In the genomic region with DNA sequence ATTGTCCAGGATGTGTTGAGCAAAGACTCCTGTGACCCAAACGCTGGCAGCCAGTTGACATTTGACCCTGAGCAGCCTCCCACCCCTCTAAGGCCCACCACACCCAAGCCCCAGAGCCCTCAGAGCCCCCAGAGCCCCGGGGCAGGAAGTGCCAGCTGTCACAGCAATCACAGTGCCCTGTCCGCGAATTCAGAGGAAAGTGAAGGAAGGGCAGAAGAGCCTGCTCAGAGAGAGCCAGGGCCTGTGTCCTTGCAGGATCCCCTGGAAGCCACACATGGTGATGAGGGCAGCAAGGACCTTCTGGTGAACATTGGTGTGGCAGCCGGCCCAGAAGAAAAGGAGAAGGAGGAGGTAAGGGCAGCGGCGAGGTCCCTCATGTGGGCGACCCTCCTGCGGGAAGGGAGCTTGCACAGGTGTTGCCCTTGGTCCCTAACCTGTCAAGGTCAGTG, we compare ENCODE assay signal across 16 cellular contexts.
DNase-seq lines count a peak whose midpoint lies in the region; FAIRE-seq and TF ChIP-seq lines count a peak whose summit lies in the region.
"Had no signal": no experiment of that assay in that cellular context is flagged by ENCODE, and none has a peak within 500 bp of the region (broad histone marks: within the 10 kb centered on the region; RNA-seq: fewer than 3 reads in every experiment).

No MANE protein-coding gene starts in this region.

- H3K4me1 Mint-ChIP-seq in CD14-positive monocyte (peaks cover 20% of the 10 kb centered on the region), IgD-negative memory B cell (peaks cover 22 to 31% (median 30%) of the 10 kb centered on the region in 3 donors), immature natural killer cell (peaks cover 28 to 37% of the 10 kb centered on the region in 2 donors), glutamatergic neuron (ENCODE audit: low read depth, unreplicated experiment) (no peaks in the 10 kb centered on the region)

- TF ChIP-seq CTCF in CD14-positive monocyte (IDR thresholded peaks at IDR 0.05): no peak
- no peak for TF ChIP-seq CTCF in glutamatergic neuron (IDR thresholded peaks at IDR 0.05; ENCODE audit: partially characterized antibody, unreplicated experiment)
- no peak for TF ChIP-seq CTCF in suprapubic skin (IDR thresholded peaks at IDR 0.05)

- H3K27me3 ChIP-seq in GM23248 (replicated peaks; ENCODE audit: insufficient read depth): no peaks in the 10 kb centered on the region
- H3K27me3 ChIP-seq in suprapubic skin: no peaks in the 10 kb centered on the region

- intact Hi-C loops in CD14-positive monocyte (cut with micrococcal nuclease): loop anchor here (5.0 to 10.0 kb wide), 3 partner anchors 199 to 309 kb away; no protein-coding TSS in a partner anchor

- FAIRE-seq in GM12892 (lab: Jason Lieb, UNC): no peak
- FAIRE-seq: endothelial cell of umbilical vein had no signal

- 0 out of 2 replicates have a peak, but pooled peaks cover 4% of the 10 kb centered on the region for H3K79me2 ChIP-seq in GM23248 (ENCODE audit: insufficient read depth)

- H3K9ac ChIP-seq in GM23248: no peak overlapping the region

- no peaks in the 10 kb centered on the region for H3F3A ChIP-seq in GM23248 (ENCODE audit: insufficient read depth)

- no peaks in the 10 kb centered on the region for H3K9me2 ChIP-seq in GM23248 (ENCODE audit: insufficient read depth)

- H3K4me3 ChIP-seq in GM23248: no peak overlapping the region
- no peak overlapping the region for H3K4me3 ChIP-seq in suprapubic skin

- H3K9me3 Mint-ChIP-seq in CD14-positive monocyte (peaks cover 0 to 5% (median 0%) of the 10 kb centered on the region in 7 donors), IgD-negative memory B cell (no peaks in the 10 kb centered on the region), immature natural killer cell (no peaks in the 10 kb centered on the region), glutamatergic neuron (ENCODE audit: unreplicated experiment) (no peaks in the 10 kb centered on the region)
- H3K9me3 Mint-ChIP-seq: HFFc6, nephron had no signal

- TF ChIP-seq POLR2A in GM12892 (IDR thresholded peaks at IDR 0.05; ENCODE audit: low read depth, low read length): no peak
- TF ChIP-seq POLR2A in suprapubic skin (IDR thresholded peaks at IDR 0.05): no peak

- H3K4me2 ChIP-seq in GM23248 (ENCODE audit: unreplicated experiment): no peak overlapping the region

- H3K9me3 ChIP-seq in GM23248 (ENCODE audit: low read depth): no peaks in the 10 kb centered on the region
- no peaks in the 10 kb centered on the region for H3K9me3 ChIP-seq in suprapubic skin

- H3K27ac Mint-ChIP-seq in CD14-positive monocyte (peak overlapping the region in 4 of 7 donors; percentile 2 to 88 (median 80)), IgD-negative memory B cell (peak overlapping the region; percentile 87 to 93 (median 89)), immature natural killer cell (peak overlapping the region; percentile 45 to 97 (median 60)), glutamatergic neuron (ENCODE audit: unreplicated experiment) (no peak overlapping the region)
- H3K27ac Mint-ChIP-seq: HFFc6, nephron had no signal

- H3K36me3 Mint-ChIP-seq in CD14-positive monocyte (no peaks in the 10 kb centered on the region), IgD-negative memory B cell (no peaks in the 10 kb centered on the region), immature natural killer cell (no peaks in the 10 kb centered on the region), glutamatergic neuron (ENCODE audit: unreplicated experiment) (no peaks in the 10 kb centered on the region)

- H3K4me3 Mint-ChIP-seq in CD14-positive monocyte (peak overlapping the region; percentile 81 to 93), IgD-negative memory B cell (peak overlapping the region; percentile 92 to 97 (median 94)), immature natural killer cell (peak overlapping the region; percentile 78 to 96 (median 82)), glutamatergic neuron (ENCODE audit: unreplicated experiment) (no peak overlapping the region)
- H3K4me3 Mint-ChIP-seq: HFFc6, nephron had no signal

- in situ Hi-C loops in GM23248 (cut with MboI): loop anchor here (10.0 kb wide), 1 partner anchor 209 kb away; no protein-coding TSS in a partner anchor

- DNase-seq in CD14-positive monocyte (ENCODE audit: low spot score) (no peak), GM12892 (ENCODE audit: insufficient read length) (peak; percentile 20), immature natural killer cell (peak in 1 of 3 donors; percentile 13), inferior parietal cortex (ENCODE audit: extremely low spot score) (no peak), glutamatergic neuron (no peak), GM23248 (no peak), suprapubic skin (ENCODE audit: low spot score in 2 of 2) (no peak)
- DNase-seq: activated CD4-positive, CD25-positive, alpha-beta regulatory T cell treated with anti-CD3 and anti-CD28 coated beads, Interleukin-2, amount 50 U/mL, for 72 hours; activated effector memory CD4-positive, alpha-beta T cell treated with Interleukin-2 at 50 U/mL for 16 hours; HFFc6; PC-3; stimulated activated CD4-positive, alpha-beta T cell treated with anti-CD3 and anti-CD28 coated beads, Interleukin-4, amount 100 ng/mL, for 4 hours; stimulated activated naive CD4-positive, alpha-beta T cell treated with Interleukin-2 at 50 U/mL for 16 hours had no signal

- H3K27me3 Mint-ChIP-seq in CD14-positive monocyte (ENCODE audit: low read depth in 3 of 3): peaks cover 0 to 10% (median 3%) of the 10 kb centered on the region in 3 donors
- no peaks in the 10 kb centered on the region for H3K27me3 Mint-ChIP-seq in IgD-negative memory B cell
- peaks cover 0 to 3% (median 0%) of the 10 kb centered on the region in 3 donors for H3K27me3 Mint-ChIP-seq in immature natural killer cell (ENCODE audit: low read depth in 3 of 3)
- H3K27me3 Mint-ChIP-seq in glutamatergic neuron (ENCODE audit: unreplicated experiment): peaks cover 4% of the 10 kb centered on the region

- 83 to 85% methylated on average over 9 of the region's 9 CpGs for WGBS in GM23248 (ENCODE audit: low coverage in 1 of 2, low lambda C conversion rate in 2 of 2, missing lambda C conversion rate in 2 of 2), 2 experiments
- WGBS in suprapubic skin: 91% methylated on average over 6 of the region's 9 CpGs

- H3K36me3 ChIP-seq in GM23248 (ENCODE audit: low read depth): no peaks in the 10 kb centered on the region
- H3K36me3 ChIP-seq in suprapubic skin: no peaks in the 10 kb centered on the region

- H3K27ac ChIP-seq in GM23248 (no peak overlapping the region), suprapubic skin (no peak overlapping the region)

- TF ChIP-seq EP300 in suprapubic skin (IDR thresholded peaks at IDR 0.05): no peak

- H4K20me1 ChIP-seq in GM23248 (ENCODE audit: insufficient read depth): no peaks in the 10 kb centered on the region

- H3K4me1 ChIP-seq in GM23248 (ENCODE audit: insufficient read depth) (no peaks in the 10 kb centered on the region), suprapubic skin (peaks cover 5% of the 10 kb centered on the region)

- H2AFZ ChIP-seq in GM23248: no peak overlapping the region
